Comparison of ENCODE assay signal across 24 cellular contexts in the genomic region with DNA sequence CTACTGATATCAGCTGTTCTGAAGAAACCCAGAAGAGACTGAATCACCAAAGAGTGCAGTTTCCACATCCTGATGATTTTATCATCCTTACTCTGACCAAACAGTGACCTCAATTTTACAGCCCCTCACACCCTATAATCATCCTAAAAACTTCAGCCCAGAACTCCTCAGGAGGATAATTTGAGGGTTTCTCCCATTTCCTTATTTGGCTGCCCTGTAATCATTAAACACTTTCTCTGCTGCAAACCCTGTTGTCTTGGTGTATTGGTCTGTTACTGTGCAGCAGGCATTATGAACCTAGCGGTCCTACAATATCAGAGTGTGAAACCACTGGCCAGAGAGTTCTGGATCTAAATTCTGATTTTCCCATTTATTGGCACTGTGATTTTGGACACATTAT.
DNase-seq lines count a peak whose midpoint lies in the region; TF ChIP-seq lines count a peak whose summit lies in the region.
"Had no signal": no experiment of that assay in that cellular context is flagged by ENCODE, and none has a peak within 500 bp of the region (broad histone marks: within the 10 kb centered on the region; RNA-seq: fewer than 3 reads in every experiment).

No MANE protein-coding gene starts in this region.

- no peak overlapping the region for H3K9ac ChIP-seq in endodermal cell (ENCODE audit: extremely low read depth, low read length, poor library complexity, severe bottlenecking)
- no peak overlapping the region for H3K9ac ChIP-seq in smooth muscle cell (ENCODE audit: low read depth)
- H3K9ac ChIP-seq: BLaER1 had no signal

- H3K79me2 ChIP-seq in smooth muscle cell (ENCODE audit: low read depth): no peaks in the 10 kb centered on the region

- no peak overlapping the region for H3K27ac Mint-ChIP-seq in endodermal cell
- H3K27ac Mint-ChIP-seq: CD14-positive monocyte; CD4-positive, alpha-beta memory T cell; CD4-positive, CD25-positive, alpha-beta regulatory T cell; CD8-positive, alpha-beta memory T cell had no signal

- H3K4me1 Mint-ChIP-seq in endodermal cell: no peaks in the 10 kb centered on the region
- H3K4me1 Mint-ChIP-seq: CD14-positive monocyte; CD4-positive, alpha-beta memory T cell; CD4-positive, CD25-positive, alpha-beta regulatory T cell; CD8-positive, alpha-beta memory T cell had no signal

- no peaks in the 10 kb centered on the region for H4K20me1 ChIP-seq in smooth muscle cell (ENCODE audit: low read depth)
- H4K20me1 ChIP-seq: BLaER1 had no signal

- CTCF ChIA-PET in HEK293 (lab: Yijun Ruan, JAX): no interaction called here

- no peaks in the 10 kb centered on the region for H3K36me3 Mint-ChIP-seq in endodermal cell (ENCODE audit: low read depth)
- H3K36me3 Mint-ChIP-seq: CD14-positive monocyte; CD4-positive, alpha-beta memory T cell; CD4-positive, CD25-positive, alpha-beta regulatory T cell; CD8-positive, alpha-beta memory T cell had no signal

- TF ChIP-seq CTCF in HEK293 (tag by site-specific recombination; IDR thresholded peaks at IDR 0.05) (no peak), endodermal cell (conservative IDR thresholded peaks at IDR 0.05) (no peak), smooth muscle cell (IDR thresholded peaks at IDR 0.05; ENCODE audit: borderline replicate concordance, insufficient read depth, poor library complexity, severe bottlenecking) (no peak)

- 96% methylated on average over 1 of the region's 1 CpG; no CpG with 5 or more reads in 1 of the 2 experiments for WGBS in endodermal cell (ENCODE audit: insufficient coverage in 1 of 2, insufficient read length in 1 of 2), 2 experiments
- 100% methylated on average over 1 of the region's 1 CpG for WGBS in smooth muscle cell (ENCODE audit: low lambda C conversion rate)

- H3K4me3 ChIP-seq in HEK293 (ENCODE audit: low read depth, low read length) (no peak overlapping the region), endodermal cell (ENCODE audit: low read length) (peak overlapping the region; percentile 58), smooth muscle cell (no peak overlapping the region)
- H3K4me3 ChIP-seq: BLaER1 had no signal

- POLR2A ChIA-PET in HEK293 (lab: Yijun Ruan, JAX): no interaction called here

- H3K27me3 Mint-ChIP-seq in endodermal cell (ENCODE audit: insufficient read depth): no peaks in the 10 kb centered on the region
- H3K27me3 Mint-ChIP-seq: CD4-positive, alpha-beta memory T cell; CD4-positive, CD25-positive, alpha-beta regulatory T cell; CD8-positive, alpha-beta memory T cell had no signal

- H3K27ac ChIP-seq in HEK293 (ENCODE audit: extremely low read depth, low read depth, low read length) (no peak overlapping the region), endodermal cell (ENCODE audit: low read depth, low read length) (no peak overlapping the region), smooth muscle cell (ENCODE audit: low read depth) (no peak overlapping the region)
- H3K27ac ChIP-seq: BLaER1 had no signal

- H3K27me3 ChIP-seq in endodermal cell (ENCODE audit: control insufficient read depth, insufficient read depth, low read length, poor library complexity, severe bottlenecking) (no peaks in the 10 kb centered on the region), smooth muscle cell (ENCODE audit: low read depth) (no peaks in the 10 kb centered on the region)
- H3K27me3 ChIP-seq: BE2C, BLaER1 had no signal

- no peak overlapping the region for H2AFZ ChIP-seq in smooth muscle cell (ENCODE audit: low read depth)

- H3K4me1 ChIP-seq in HEK293 (ENCODE audit: control insufficient read depth, insufficient read depth, low read length) (no peaks in the 10 kb centered on the region), endodermal cell (ENCODE audit: control insufficient read depth, insufficient read depth, low read length) (no peaks in the 10 kb centered on the region), smooth muscle cell (ENCODE audit: low read depth) (no peaks in the 10 kb centered on the region)
- H3K4me1 ChIP-seq: BE2C, BLaER1 had no signal

- DNase-seq in NCI-H2227 treated with DMSO at 0.1 percent for 48 hours (lab: John Stamatoyannopoulos, UW) (peak; percentile 85), OCI-M1 (lab: John Stamatoyannopoulos, UW) (peak; percentile 30), endodermal cell (no peak), Ammon's horn (ENCODE audit: low spot score) (no peak), NCI-H1694 treated with DMSO at 0.1 percent for 48 hours (lab: John Stamatoyannopoulos, UW) (no peak), smooth muscle cell (lab: John Stamatoyannopoulos, UW; ENCODE audit: unreplicated experiment) (no peak), dermis blood vessel endothelial cell (no peak)
- DNase-seq: 8988T; ACHN; BE2C; C1 segment of cervical spinal cord; CD4-positive, alpha-beta memory T cell; CD4-positive, CD25-positive, alpha-beta regulatory T cell; CD8-positive, alpha-beta memory T cell; COR-L47; DMS 273 treated with DMSO at 0.1 percent for 48 hours; DMS153; DMS53; DMS79; DND-41; GF-D8 had no signal

- H3K36me3 ChIP-seq in HEK293 (ENCODE audit: control insufficient read depth in 2 of 2, insufficient read depth in 1 of 2, low read length in 2 of 2) (no peaks in the 10 kb centered on the region), endodermal cell (ENCODE audit: control insufficient read depth, insufficient read depth, low read length) (no peaks in the 10 kb centered on the region), smooth muscle cell (ENCODE audit: low read depth) (no peaks in the 10 kb centered on the region)
- H3K36me3 ChIP-seq: BE2C, BLaER1 had no signal

- no peak overlapping the region for H3K4me2 ChIP-seq in smooth muscle cell
- H3K4me2 ChIP-seq: BLaER1 had no signal

- H3K9me3 ChIP-seq in HEK293 (ENCODE audit: control insufficient read depth, insufficient read depth, low read depth, low read length): no peaks in the 10 kb centered on the region
- H3K9me3 ChIP-seq in endodermal cell (ENCODE audit: control insufficient read depth, low read length): peaks cover 16% of the 10 kb centered on the region
- no peaks in the 10 kb centered on the region for H3K9me3 ChIP-seq in smooth muscle cell (replicated peaks; ENCODE audit: low read depth)
- H3K9me3 ChIP-seq: BE2C, BLaER1 had no signal

- no peak overlapping the region for H3K4me3 Mint-ChIP-seq in endodermal cell
- H3K4me3 Mint-ChIP-seq: CD14-positive monocyte; CD4-positive, alpha-beta memory T cell; CD4-positive, CD25-positive, alpha-beta regulatory T cell; CD8-positive, alpha-beta memory T cell had no signal

- H3K9me3 Mint-ChIP-seq in endodermal cell: peaks cover 20% of the 10 kb centered on the region

- no peaks in the 10 kb centered on the region for H3F3A ChIP-seq in smooth muscle cell (ENCODE audit: low read depth)

TF ChIP-seq in HEK293, 187 proteins besides CTCF, POLR2A, EP300 and RAD21 (continues in another document):
- TF ChIP-seq SP7 (tag by site-specific recombination; IDR thresholded peaks at IDR 0.05) (peak; percentile 94), ZNF311 (tag by site-specific recombination; IDR thresholded peaks at IDR 0.05; ENCODE audit: borderline replicate concordance) (no peak), SETDB1 (IDR thresholded peaks at IDR 0.05; ENCODE audit: insufficient read length, low read length) (peak; percentile 62), YY2 (tag by site-specific recombination; IDR thresholded peaks at IDR 0.05) (no peak), HOXC10 (CRISPR knock-in tag; IDR thresholded peaks at IDR 0.05) (no peak)
- TF ChIP-seq, protein P1, sequence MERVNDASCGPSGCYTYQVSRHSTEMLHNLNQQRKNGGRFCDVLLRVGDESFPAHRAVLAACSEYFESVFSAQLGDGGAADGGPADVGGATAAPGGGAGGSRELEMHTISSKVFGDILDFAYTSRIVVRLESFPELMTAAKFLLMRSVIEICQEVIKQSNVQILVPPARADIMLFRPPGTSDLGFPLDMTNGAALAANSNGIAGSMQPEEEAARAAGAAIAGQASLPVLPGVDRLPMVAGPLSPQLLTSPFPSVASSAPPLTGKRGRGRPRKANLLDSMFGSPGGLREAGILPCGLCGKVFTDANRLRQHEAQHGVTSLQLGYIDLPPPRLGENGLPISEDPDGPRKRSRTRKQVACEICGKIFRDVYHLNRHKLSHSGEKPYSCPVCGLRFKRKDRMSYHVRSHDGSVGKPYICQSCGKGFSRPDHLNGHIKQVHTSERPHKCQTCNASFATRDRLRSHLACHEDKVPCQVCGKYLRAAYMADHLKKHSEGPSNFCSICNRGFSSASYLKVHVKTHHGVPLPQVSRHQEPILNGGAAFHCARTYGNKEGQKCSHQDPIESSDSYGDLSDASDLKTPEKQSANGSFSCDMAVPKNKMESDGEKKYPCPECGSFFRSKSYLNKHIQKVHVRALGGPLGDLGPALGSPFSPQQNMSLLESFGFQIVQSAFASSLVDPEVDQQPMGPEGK (tag by site-specific recombination; IDR thresholded peaks at IDR 0.05): no peak
- TF ChIP-seq, protein P2, sequence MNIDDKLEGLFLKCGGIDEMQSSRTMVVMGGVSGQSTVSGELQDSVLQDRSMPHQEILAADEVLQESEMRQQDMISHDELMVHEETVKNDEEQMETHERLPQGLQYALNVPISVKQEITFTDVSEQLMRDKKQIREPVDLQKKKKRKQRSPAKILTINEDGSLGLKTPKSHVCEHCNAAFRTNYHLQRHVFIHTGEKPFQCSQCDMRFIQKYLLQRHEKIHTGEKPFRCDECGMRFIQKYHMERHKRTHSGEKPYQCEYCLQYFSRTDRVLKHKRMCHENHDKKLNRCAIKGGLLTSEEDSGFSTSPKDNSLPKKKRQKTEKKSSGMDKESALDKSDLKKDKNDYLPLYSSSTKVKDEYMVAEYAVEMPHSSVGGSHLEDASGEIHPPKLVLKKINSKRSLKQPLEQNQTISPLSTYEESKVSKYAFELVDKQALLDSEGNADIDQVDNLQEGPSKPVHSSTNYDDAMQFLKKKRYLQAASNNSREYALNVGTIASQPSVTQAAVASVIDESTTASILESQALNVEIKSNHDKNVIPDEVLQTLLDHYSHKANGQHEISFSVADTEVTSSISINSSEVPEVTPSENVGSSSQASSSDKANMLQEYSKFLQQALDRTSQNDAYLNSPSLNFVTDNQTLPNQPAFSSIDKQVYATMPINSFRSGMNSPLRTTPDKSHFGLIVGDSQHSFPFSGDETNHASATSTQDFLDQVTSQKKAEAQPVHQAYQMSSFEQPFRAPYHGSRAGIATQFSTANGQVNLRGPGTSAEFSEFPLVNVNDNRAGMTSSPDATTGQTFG (tag by site-specific recombination; IDR thresholded peaks at IDR 0.05; ENCODE audit: borderline replicate concordance): no peak
- TF ChIP-seq, protein P3, sequence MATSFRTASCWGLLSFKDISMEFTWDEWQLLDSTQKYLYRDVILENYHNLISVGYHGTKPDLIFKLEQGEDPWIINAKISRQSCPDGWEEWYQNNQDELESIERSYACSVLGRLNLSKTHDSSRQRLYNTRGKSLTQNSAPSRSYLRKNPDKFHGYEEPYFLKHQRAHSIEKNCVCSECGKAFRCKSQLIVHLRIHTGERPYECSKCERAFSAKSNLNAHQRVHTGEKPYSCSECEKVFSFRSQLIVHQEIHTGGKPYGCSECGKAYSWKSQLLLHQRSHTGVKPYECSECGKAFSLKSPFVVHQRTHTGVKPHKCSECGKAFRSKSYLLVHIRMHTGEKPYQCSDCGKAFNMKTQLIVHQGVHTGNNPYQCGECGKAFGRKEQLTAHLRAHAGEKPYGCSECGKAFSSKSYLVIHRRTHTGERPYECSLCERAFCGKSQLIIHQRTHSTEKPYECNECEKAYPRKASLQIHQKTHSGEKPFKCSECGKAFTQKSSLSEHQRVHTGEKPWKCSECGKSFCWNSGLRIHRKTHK (tag by site-specific recombination; IDR thresholded peaks at IDR 0.05): no peak

Comparison
In these comparisons a context has a peak if more than half of its experiments do, and no peak if none do; other contexts are left out.
1. DNase-seq: peak in NCI-H2227 treated with DMSO at 0.1 percent for 48 hours (single experiment) and OCI-M1 (single experiment); none in endodermal cell (single experiment), Ammon's horn (single experiment), NCI-H1694 treated with DMSO at 0.1 percent for 48 hours (single experiment), smooth muscle cell (single experiment) and dermis blood vessel endothelial cell (single experiment).